ENCODE assay signal across 11 cellular contexts in genomic region chr11:45933131-45933821, GRCh38. TPM values are rescaled to one million over a fixed set of nuclear protein-coding genes. Genes with fewer than 3 reads are reported as not detected.
DNase-seq lines count a peak whose midpoint lies in the region; ATAC-seq, FAIRE-seq and TF ChIP-seq lines count a peak whose summit lies in the region.
"Had no signal": no experiment of that assay in that cellular context is flagged by ENCODE, and none has a peak within 500 bp of the region (broad histone marks: within the 10 kb centered on the region; RNA-seq: fewer than 3 reads in every experiment).

No MANE protein-coding gene starts in this region.

- H3K27me3 Mint-ChIP-seq in activated CD8-positive, alpha-beta memory T cell treated with anti-CD3 and anti-CD28 coated beads, Interleukin-2, amount 10 ng/mL, durations not matched to agents 7 days and 5 days: no peaks in the 10 kb centered on the region

- H3K79me2 ChIP-seq in GM12878 (ENCODE audit: control insufficient read depth, insufficient read depth, low read length) (no peaks in the 10 kb centered on the region), osteoblast (ENCODE audit: insufficient read depth, low read length) (no peaks in the 10 kb centered on the region)

- peaks cover 4% of the 10 kb centered on the region for H3K36me3 Mint-ChIP-seq in activated CD8-positive, alpha-beta memory T cell treated with anti-CD3 and anti-CD28 coated beads, Interleukin-2, amount 10 ng/mL, durations not matched to agents 7 days and 5 days

- no peaks in the 10 kb centered on the region for H3K9me3 Mint-ChIP-seq in activated CD8-positive, alpha-beta memory T cell treated with anti-CD3 and anti-CD28 coated beads, Interleukin-2, amount 10 ng/mL, durations not matched to agents 7 days and 5 days (ENCODE audit: low read depth)

- no peak overlapping the region for H3K4me3 Mint-ChIP-seq in activated CD8-positive, alpha-beta memory T cell treated with anti-CD3 and anti-CD28 coated beads, Interleukin-2, amount 10 ng/mL, durations not matched to agents 7 days and 5 days

- no peak overlapping the region for H3K9ac ChIP-seq in GM12878 (ENCODE audit: control insufficient read depth, insufficient read depth, low read length)

- peaks cover 55% of the 10 kb centered on the region for H3K4me1 ChIP-seq in GM12878 (ENCODE audit: control insufficient read depth, insufficient read depth, low read length)
- H3K4me1 ChIP-seq in osteoblast (ENCODE audit: insufficient read depth, low read length): no peaks in the 10 kb centered on the region

- SMC1A ChIA-PET in GM12878 (lab: Charles Lee; ENCODE audit: uncharacterized antibody, unreplicated experiment): no interaction called here

- CTCF ChIA-PET in GM12878 (lab: Yijun Ruan, JAX): interaction anchor here (1.0 to 1.2 kb wide), 2 partner anchors 31 to 32 kb away, joined by 3 to 7 read pairs; no protein-coding TSS in a partner anchor
- CTCF ChIA-PET in activated CD8-positive, alpha-beta memory T cell treated with anti-CD3 and anti-CD28 coated beads, Interleukin-2, amount 10 ng/mL, durations not matched to agents 7 days and 5 days (lab: Charles Lee): no interaction called here

- H2AFZ ChIP-seq in GM12878 (ENCODE audit: control insufficient read depth, low read depth, low read length) (no peak overlapping the region), osteoblast (ENCODE audit: low read length) (no peak overlapping the region)

- TF ChIP-seq CTCF in GM13976 (IDR thresholded peaks at IDR 0.05; ENCODE audit: borderline replicate concordance, control extremely low read depth, extremely low read depth, insufficient read depth, missing control alignments): no peak
- no peak for TF ChIP-seq CTCF in GM12878 (IDR thresholded peaks at IDR 0.05 in 2 of 3, conservative IDR thresholded peaks at IDR 0.05 in 1 of 3; ENCODE audit: control insufficient read depth in 2 of 3, extremely low read depth in 1 of 3, insufficient read depth in 1 of 3, low read depth in 3 of 3, low read length in 3 of 3)
- TF ChIP-seq CTCF in osteoblast (IDR thresholded peaks at IDR 0.05; ENCODE audit: extremely low read depth, low read depth, low read length): no peak

- no peak for TF ChIP-seq RAD21 in GM12878 (IDR thresholded peaks at IDR 0.05; ENCODE audit: insufficient read depth, low read depth, low read length)

- POLR2A ChIA-PET in GM12878 (lab: Charles Lee): interaction anchor here (0.8 to 1.0 kb wide), 2 partner anchors 10 to 16 kb away, joined by 3 to 7 read pairs; partner anchors contain the start of gene PEX16

- H3K27ac Mint-ChIP-seq in activated CD8-positive, alpha-beta memory T cell treated with anti-CD3 and anti-CD28 coated beads, Interleukin-2, amount 10 ng/mL, durations not matched to agents 7 days and 5 days: no peak overlapping the region

- H4K20me1 ChIP-seq in GM12878 (ENCODE audit: control insufficient read depth, insufficient read depth) (peaks cover 6% of the 10 kb centered on the region), osteoblast (ENCODE audit: insufficient read depth, low read length) (peaks cover 12% of the 10 kb centered on the region)

- ATAC-seq in GM12878: peak; percentile 50
- no peak for ATAC-seq in GM21737 (IDR thresholded peaks at IDR 0.05; ENCODE audit: unreplicated experiment)
- no peak for ATAC-seq in activated CD8-positive, alpha-beta memory T cell treated with anti-CD3 and anti-CD28 coated beads, Interleukin-2, amount 10 ng/mL, durations not matched to agents 7 days and 5 days

- intact Hi-C loops in GM12878 (cut with micrococcal nuclease; ENCODE audit: unreplicated experiment): no loop called here

- H3K4me3 ChIP-seq in GM12878: no peak overlapping the region
- no peak overlapping the region for H3K4me3 ChIP-seq in osteoblast (ENCODE audit: insufficient read depth, low read length)

- H3K36me3 ChIP-seq in GM12878 (ENCODE audit: control insufficient read depth in 2 of 2, insufficient read depth in 2 of 2, low read length in 1 of 2): peaks cover 3 to 12% of the 10 kb centered on the region in 2 experiments; a peak in 3 of 4 replicates
- peaks cover 40% of the 10 kb centered on the region for H3K36me3 ChIP-seq in osteoblast (ENCODE audit: insufficient read depth, low read length)

- peak overlapping the region; percentile 60 for H3K4me2 ChIP-seq in GM12878 (ENCODE audit: control insufficient read depth, insufficient read depth)
- H3K4me2 ChIP-seq in osteoblast (ENCODE audit: insufficient read depth, low read length): no peak overlapping the region

- no peak for TF ChIP-seq POLR2A in GM12878 (IDR thresholded peaks at IDR 0.05; ENCODE audit: low read depth, low read length)

- H3K9me3 ChIP-seq in GM12878 (replicated peaks; ENCODE audit: control insufficient read depth, insufficient read depth, low read length) (no peaks in the 10 kb centered on the region), osteoblast (ENCODE audit: low read depth, low read length) (no peaks in the 10 kb centered on the region)

- H3K27ac ChIP-seq in GM12878 (ENCODE audit: control insufficient read depth, insufficient read depth) (no peak overlapping the region), osteoblast (ENCODE audit: low read depth, low read length) (no peak overlapping the region)

- H3K27me3 ChIP-seq in GM12878 (replicated peaks in 1 of 2; ENCODE audit: control insufficient read depth in 2 of 2, insufficient read depth in 2 of 2, low read length in 1 of 2) (no peaks in the 10 kb centered on the region), osteoblast (ENCODE audit: insufficient read depth, low read length) (no peaks in the 10 kb centered on the region)

- in situ Hi-C loops in GM13976 (cut with MboI; ENCODE audit: low sequenced_read_pairs, unreplicated experiment) (no loop called here), GM12878 (cut with MboI) (no loop called here)

- no peak for FAIRE-seq in GM12878 (lab: Jason Lieb, UNC)
- FAIRE-seq: endometrium had no signal

- TSS peak; percentile 63 for BruUV-seq in GM12878 (replicated peaks; lab: Mats Ljungman, UMichigan)

- RAD21 ChIA-PET in GM12878 (lab: Charles Lee; ENCODE audit: unreplicated experiment): interaction anchor here (1.2 kb wide), 1 partner anchor 8 kb away, joined by 3 read pairs; no protein-coding TSS in a partner anchor

- 29% methylated on average over 13 of the region's 15 CpGs for WGBS in GM12878 (ENCODE audit: insufficient coverage, insufficient replicate concordance, low lambda C conversion rate, missing lambda C conversion rate)

- peaks cover 17% of the 10 kb centered on the region for H3K4me1 Mint-ChIP-seq in activated CD8-positive, alpha-beta memory T cell treated with anti-CD3 and anti-CD28 coated beads, Interleukin-2, amount 10 ng/mL, durations not matched to agents 7 days and 5 days

- TF ChIP-seq EP300 in GM12878 (IDR thresholded peaks at IDR 0.05; ENCODE audit: borderline replicate concordance in 1 of 2, control insufficient read depth in 1 of 2, low read depth in 2 of 2, low read length in 2 of 2): 0 out of 4 replicates have a peak, but pooled peaks of 1 of the 2 experiments have one; percentile 20

- DNase-seq in GM13976 (ENCODE audit: low spot score) (peak; percentile 65), M059J (ENCODE audit: low read depth) (peak; percentile 66), GM12878 (ENCODE audit: low read depth, low spot score) (no peak), osteoblast (ENCODE audit: insufficient read length, low spot score, missing footprints) (peak; percentile 71), COR-L47 (lab: John Stamatoyannopoulos, UW) (no peak), hippocampal formation (lab: John Stamatoyannopoulos, UW) (no peak)
- DNase-seq in activated CD8-positive, alpha-beta memory T cell treated with anti-CD3 and anti-CD28 coated beads, Interleukin-2, amount 10 ng/mL, durations not matched to agents 7 days and 5 days: no peak
- DNase-seq: activated T-cell treated with anti-CD3 and anti-CD28 coated beads for 4 hours had no signal

RNA-seq across cellular contexts. Expression of gene LARGE2, which starts 10.8 kb away (rescaled TPM):
- 0.22 TPM in 1 of 2 replicates, not detected in the other for total RNA-seq in M059J (2014; rRNA removed; shearing (Covaris generic))
- 0.20 and 0.25 TPM in 2 replicates for total RNA-seq in GM12878 (2013; cell fraction: nucleolus; rRNA removed)
- not detected in 2 replicates for total RNA-seq in GM12878 (2014; rRNA removed)
- not detected in 2 replicates for total RNA-seq in GM12878 (2014; rRNA removed; fragmentation: Illumina TruSeq; extraction: Trizol)
- 0.32 and 0.41 TPM in 2 replicates for total RNA-seq in GM12878 (2021)
- polyA plus RNA-seq in GM12878 (2011; ENCODE audit: low read depth): not detected
- polyA plus RNA-seq in GM12878 (2011; rRNA removed): 0.03 TPM in 1 of 2 replicates, not detected in the other
- 0.03 and 0.04 TPM in 2 replicates for polyA plus RNA-seq in GM12878 (2011; cell fraction: cytosol; rRNA removed)
- 0.09 and 0.29 TPM in 2 replicates for polyA plus RNA-seq in GM12878 (2011; cell fraction: nucleus; rRNA removed)
- polyA plus RNA-seq in GM12878 (2012): 0.15 and 0.37 TPM in 2 replicates
- 0.15 TPM in 1 of 2 replicates, not detected in the other for polyA plus RNA-seq in GM12878 (2014; fragmentation: Illumina TruSeq; extraction: Trizol)
- not detected for polyA plus RNA-seq in GM12878 (2014; fragmentation: Nextera tagmentation; extraction: Ambion mirVana)
- 0.16 and 0.23 TPM in 2 replicates for polyA plus RNA-seq in GM12878 (2014; rRNA removed)
- not detected for polyA plus RNA-seq in GM12878 (2016; fragmentation: Nextera tagmentation; extraction: Ambion mirVana)
- 0.15 TPM in 1 of 2 replicates, not detected in the other for polyA minus RNA-seq in GM12878 (2011; rRNA and poly(A)+ RNA removed)
- not detected in 2 replicates for polyA minus RNA-seq in GM12878 (2011; cell fraction: cytosol; rRNA and poly(A)+ RNA removed)
- not detected in 2 replicates for polyA minus RNA-seq in GM12878 (2011; cell fraction: nucleus; rRNA and poly(A)+ RNA removed)
- total RNA-seq in osteoblast: not detected in 2 replicates
- total RNA-seq in activated CD8-positive, alpha-beta memory T cell treated with anti-CD3 and anti-CD28 coated beads, Interleukin-2, amount 10 ng/mL, durations not matched to agents 7 days and 5 days: under 1 TPM; 0.54 to 0.64 TPM
- total RNA-seq: G401 had no signal

RNA-seq across cellular contexts. Expression of gene PEX16, which starts 15.6 kb away (rescaled TPM):
- total RNA-seq in M059J (2014; rRNA removed; shearing (Covaris generic)): 27.5 and 38.1 TPM in 2 replicates
- total RNA-seq in GM12878 (2013; cell fraction: nucleolus; rRNA removed): 25.7 and 30.4 TPM in 2 replicates
- total RNA-seq in GM12878 (2014; rRNA removed): 40.2 and 53.5 TPM in 2 replicates
- 17.1 and 18.5 TPM in 2 replicates for total RNA-seq in GM12878 (2014; rRNA removed; fragmentation: Illumina TruSeq; extraction: Trizol)
- total RNA-seq in GM12878 (2021): 41.5 and 42.2 TPM in 2 replicates
- 5.9 TPM for polyA plus RNA-seq in GM12878 (2011; ENCODE audit: low read depth)
- polyA plus RNA-seq in GM12878 (2011; rRNA removed): 12.4 and 19.6 TPM in 2 replicates
- 30.9 and 46.0 TPM in 2 replicates for polyA plus RNA-seq in GM12878 (2011; cell fraction: cytosol; rRNA removed)
- polyA plus RNA-seq in GM12878 (2011; cell fraction: nucleus; rRNA removed): 67.9 and 73.5 TPM in 2 replicates
- polyA plus RNA-seq in GM12878 (2012): 23.4 and 25.2 TPM in 2 replicates
- 0.46 and 6.4 TPM in 2 replicates for polyA plus RNA-seq in GM12878 (2014; fragmentation: Illumina TruSeq; extraction: Trizol)
- polyA plus RNA-seq in GM12878 (2014; fragmentation: Nextera tagmentation; extraction: Ambion mirVana): 1 to 10 TPM; 1.4 to 5.6 TPM
- polyA plus RNA-seq in GM12878 (2014; rRNA removed): 49.8 and 62.6 TPM in 2 replicates
- polyA plus RNA-seq in GM12878 (2016; fragmentation: Nextera tagmentation; extraction: Ambion mirVana): 10 to 100 TPM; 35.5 to 39.2 TPM
- polyA minus RNA-seq in GM12878 (2011; rRNA and poly(A)+ RNA removed): 14.2 and 30.8 TPM in 2 replicates
- 18.1 and 23.3 TPM in 2 replicates for polyA minus RNA-seq in GM12878 (2011; cell fraction: cytosol; rRNA and poly(A)+ RNA removed)
- 30.0 and 40.0 TPM in 2 replicates for polyA minus RNA-seq in GM12878 (2011; cell fraction: nucleus; rRNA and poly(A)+ RNA removed)
- 27.4 and 28.6 TPM in 2 replicates for total RNA-seq in osteoblast
- 10 to 100 TPM; 45.9 to 53.9 TPM for total RNA-seq in activated CD8-positive, alpha-beta memory T cell treated with anti-CD3 and anti-CD28 coated beads, Interleukin-2, amount 10 ng/mL, durations not matched to agents 7 days and 5 days

RNA-seq across cellular contexts. Expression of gene FREY1, which starts 26.2 kb away (rescaled TPM):
- 0.96 TPM in 1 of 2 replicates, not detected in the other for total RNA-seq in M059J (2014; rRNA removed; shearing (Covaris generic))
- total RNA-seq in GM12878 (2013; cell fraction: nucleolus; rRNA removed): 6.7 and 6.9 TPM in 2 replicates
- total RNA-seq in GM12878 (2014; rRNA removed) (0.79 and 1.7 TPM in 2 replicates), GM12878 (2014; rRNA removed; fragmentation: Illumina TruSeq; extraction: Trizol) (0.55 and 0.72 TPM in 2 replicates), GM12878 (2021) (0.82 and 1.7 TPM in 2 replicates), osteoblast (0.88 and 1.8 TPM in 2 replicates)
- not detected for polyA plus RNA-seq in GM12878 (2011; ENCODE audit: low read depth)
- polyA plus RNA-seq in GM12878 (2011; rRNA removed) (0.16 and 0.19 TPM in 2 replicates), GM12878 (2014; fragmentation: Illumina TruSeq; extraction: Trizol) (0.13 TPM in 1 of 2 replicates, not detected in the other), GM12878 (2014; fragmentation: Nextera tagmentation; extraction: Ambion mirVana) (not detected), GM12878 (2014; rRNA removed) (0.31 TPM in 1 of 2 replicates, not detected in the other), GM12878 (2016; fragmentation: Nextera tagmentation; extraction: Ambion mirVana) (under 1 TPM in 1 of 2 experiments, not detected in 1; 0.39 TPM)
- 0.20 and 0.30 TPM in 2 replicates for polyA plus RNA-seq in GM12878 (2011; cell fraction: cytosol; rRNA removed)
- 3.6 and 6.1 TPM in 2 replicates for polyA plus RNA-seq in GM12878 (2011; cell fraction: nucleus; rRNA removed)
- 0.17 and 0.31 TPM in 2 replicates for polyA plus RNA-seq in GM12878 (2012)
- 1.2 and 7.0 TPM in 2 replicates for polyA minus RNA-seq in GM12878 (2011; rRNA and poly(A)+ RNA removed)
- 3.2 TPM in 1 of 2 replicates, not detected in the other for polyA minus RNA-seq in GM12878 (2011; cell fraction: cytosol; rRNA and poly(A)+ RNA removed)
- 12.6 and 20.4 TPM in 2 replicates for polyA minus RNA-seq in GM12878 (2011; cell fraction: nucleus; rRNA and poly(A)+ RNA removed)
- 1 to 10 TPM in 1 of 2 experiments, under 1 TPM in 1; 0.93 to 1.5 TPM for total RNA-seq in activated CD8-positive, alpha-beta memory T cell treated with anti-CD3 and anti-CD28 coated beads, Interleukin-2, amount 10 ng/mL, durations not matched to agents 7 days and 5 days

RNA-seq across cellular contexts. Expression of gene MAPK8IP1, which starts 47.8 kb away (rescaled TPM):
- total RNA-seq in M059J (2014; rRNA removed; shearing (Covaris generic)): 6.6 and 11.7 TPM in 2 replicates
- total RNA-seq in GM12878 (2013; cell fraction: nucleolus; rRNA removed): 0.90 and 1.7 TPM in 2 replicates
- total RNA-seq in GM12878 (2014; rRNA removed) (0.16 and 0.17 TPM in 2 replicates), GM12878 (2014; rRNA removed; fragmentation: Illumina TruSeq; extraction: Trizol) (0.09 TPM in 1 of 2 replicates, not detected in the other), GM12878 (2021) (0.44 and 0.48 TPM in 2 replicates), osteoblast (8.0 and 9.7 TPM in 2 replicates)
- 0.14 TPM for polyA plus RNA-seq in GM12878 (2011; ENCODE audit: low read depth)
- polyA plus RNA-seq in GM12878 (2011; rRNA removed) (0.06 and 0.14 TPM in 2 replicates), GM12878 (2014; fragmentation: Illumina TruSeq; extraction: Trizol) (0.04 TPM in 1 of 2 replicates, not detected in the other), GM12878 (2014; fragmentation: Nextera tagmentation; extraction: Ambion mirVana) (not detected), GM12878 (2014; rRNA removed) (0.27 and 0.31 TPM in 2 replicates), GM12878 (2016; fragmentation: Nextera tagmentation; extraction: Ambion mirVana) (under 1 TPM; 0.04 to 0.07 TPM)
- polyA plus RNA-seq in GM12878 (2011; cell fraction: cytosol; rRNA removed): 0.18 and 0.40 TPM in 2 replicates
- polyA plus RNA-seq in GM12878 (2011; cell fraction: nucleus; rRNA removed): 1.3 and 1.5 TPM in 2 replicates
- 0.21 and 0.39 TPM in 2 replicates for polyA plus RNA-seq in GM12878 (2012)
- 0.21 TPM in 1 of 2 replicates, not detected in the other for polyA minus RNA-seq in GM12878 (2011; rRNA and poly(A)+ RNA removed)
- not detected in 2 replicates for polyA minus RNA-seq in GM12878 (2011; cell fraction: cytosol; rRNA and poly(A)+ RNA removed)
- 0.12 and 0.29 TPM in 2 replicates for polyA minus RNA-seq in GM12878 (2011; cell fraction: nucleus; rRNA and poly(A)+ RNA removed)
- total RNA-seq in activated CD8-positive, alpha-beta memory T cell treated with anti-CD3 and anti-CD28 coated beads, Interleukin-2, amount 10 ng/mL, durations not matched to agents 7 days and 5 days: under 1 TPM; 0.42 to 0.73 TPM

Comparison
In these comparisons a context has a peak if more than half of its experiments do, and no peak if none do; other contexts are left out.
1. DNase-seq: peak in GM13976 (single experiment), M059J (single experiment) and osteoblast (single experiment); none in GM12878 (single experiment), COR-L47 (single experiment), hippocampal formation (0 of 2) and activated CD8-positive, alpha-beta memory T cell treated with anti-CD3 and anti-CD28 coated beads, Interleukin-2, amount 10 ng/mL, durations not matched to agents 7 days and 5 days (single experiment).